1 cellular context compared by ENCODE assay signal in the genomic region with DNA sequence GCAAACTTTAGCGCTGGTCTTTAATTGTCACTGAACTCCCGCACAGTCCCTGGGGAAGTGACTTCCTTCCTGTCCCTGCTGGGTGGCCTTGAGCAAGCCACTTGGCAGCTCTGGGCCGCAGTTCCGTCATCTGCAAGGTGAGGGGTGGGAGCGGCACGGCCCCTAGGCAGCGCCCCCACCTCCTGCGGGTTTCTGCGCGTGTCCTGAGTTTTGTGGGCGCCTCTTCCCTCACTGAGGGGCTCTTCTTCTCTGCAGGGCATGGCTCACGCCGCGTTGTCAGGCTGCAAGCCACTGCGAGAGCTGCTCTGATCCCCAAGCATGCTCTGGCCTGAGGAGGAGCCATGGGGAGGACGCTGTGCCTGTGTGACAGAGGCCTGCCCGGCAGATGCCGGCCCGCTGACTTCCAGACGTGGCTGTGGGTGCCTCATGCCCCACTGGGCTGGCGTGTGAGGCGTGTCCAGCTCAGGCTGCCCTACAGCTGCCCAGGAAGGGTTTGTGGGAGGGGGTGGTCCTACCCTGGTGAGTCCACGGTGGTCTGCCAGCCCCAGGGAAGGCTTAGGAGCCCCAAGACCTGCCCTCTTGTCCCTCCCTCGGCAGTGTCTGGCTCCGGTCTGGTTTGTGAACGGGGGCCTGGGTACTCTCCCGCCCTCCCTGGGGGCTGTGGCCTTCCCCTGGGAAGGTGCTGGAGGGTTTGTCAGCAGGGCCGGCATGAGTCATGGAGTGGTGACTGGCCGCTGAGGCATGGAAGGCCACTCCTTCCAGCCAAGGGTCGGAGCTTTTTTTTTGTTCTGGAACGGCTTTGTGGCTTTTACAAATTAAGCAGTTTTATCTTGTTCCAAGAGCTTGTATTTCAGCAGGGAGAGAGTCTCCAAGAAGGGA.
TF ChIP-seq lines count a peak whose summit lies in the region.

No MANE protein-coding gene starts in this region.

TF ChIP-seq in K562, 482 proteins besides CTCF, POLR2A, EP300 and RAD21 (continued from another document and continues in another):
- TF ChIP-seq, protein P1, sequence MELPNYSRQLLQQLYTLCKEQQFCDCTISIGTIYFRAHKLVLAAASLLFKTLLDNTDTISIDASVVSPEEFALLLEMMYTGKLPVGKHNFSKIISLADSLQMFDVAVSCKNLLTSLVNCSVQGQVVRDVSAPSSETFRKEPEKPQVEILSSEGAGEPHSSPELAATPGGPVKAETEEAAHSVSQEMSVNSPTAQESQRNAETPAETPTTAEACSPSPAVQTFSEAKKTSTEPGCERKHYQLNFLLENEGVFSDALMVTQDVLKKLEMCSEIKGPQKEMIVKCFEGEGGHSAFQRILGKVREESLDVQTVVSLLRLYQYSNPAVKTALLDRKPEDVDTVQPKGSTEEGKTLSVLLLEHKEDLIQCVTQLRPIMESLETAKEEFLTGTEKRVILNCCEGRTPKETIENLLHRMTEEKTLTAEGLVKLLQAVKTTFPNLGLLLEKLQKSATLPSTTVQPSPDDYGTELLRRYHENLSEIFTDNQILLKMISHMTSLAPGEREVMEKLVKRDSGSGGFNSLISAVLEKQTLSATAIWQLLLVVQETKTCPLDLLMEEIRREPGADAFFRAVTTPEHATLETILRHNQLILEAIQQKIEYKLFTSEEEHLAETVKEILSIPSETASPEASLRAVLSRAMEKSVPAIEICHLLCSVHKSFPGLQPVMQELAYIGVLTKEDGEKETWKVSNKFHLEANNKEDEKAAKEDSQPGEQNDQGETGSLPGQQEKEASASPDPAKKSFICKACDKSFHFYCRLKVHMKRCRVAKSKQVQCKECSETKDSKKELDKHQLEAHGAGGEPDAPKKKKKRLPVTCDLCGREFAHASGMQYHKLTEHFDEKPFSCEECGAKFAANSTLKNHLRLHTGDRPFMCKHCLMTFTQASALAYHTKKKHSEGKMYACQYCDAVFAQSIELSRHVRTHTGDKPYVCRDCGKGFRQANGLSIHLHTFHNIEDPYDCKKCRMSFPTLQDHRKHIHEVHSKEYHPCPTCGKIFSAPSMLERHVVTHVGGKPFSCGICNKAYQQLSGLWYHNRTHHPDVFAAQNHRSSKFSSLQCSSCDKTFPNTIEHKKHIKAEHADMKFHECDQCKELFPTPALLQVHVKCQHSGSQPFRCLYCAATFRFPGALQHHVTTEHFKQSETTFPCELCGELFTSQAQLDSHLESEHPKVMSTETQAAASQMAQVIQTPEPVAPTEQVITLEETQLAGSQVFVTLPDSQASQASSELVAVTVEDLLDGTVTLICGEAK (IDR thresholded peaks at IDR 0.05) = no peak; the same call in none of the 2 replicates
- TF ChIP-seq, protein P1 (CRISPR knock-in tag; IDR thresholded peaks at IDR 0.05) = no peak
- TF ChIP-seq ZNF121 (CRISPR knock-in tag; conservative IDR thresholded peaks at IDR 0.05) = no peak
- no peak for TF ChIP-seq BACH1 (tag; IDR thresholded peaks at IDR 0.05)
- TF ChIP-seq, protein P2, sequence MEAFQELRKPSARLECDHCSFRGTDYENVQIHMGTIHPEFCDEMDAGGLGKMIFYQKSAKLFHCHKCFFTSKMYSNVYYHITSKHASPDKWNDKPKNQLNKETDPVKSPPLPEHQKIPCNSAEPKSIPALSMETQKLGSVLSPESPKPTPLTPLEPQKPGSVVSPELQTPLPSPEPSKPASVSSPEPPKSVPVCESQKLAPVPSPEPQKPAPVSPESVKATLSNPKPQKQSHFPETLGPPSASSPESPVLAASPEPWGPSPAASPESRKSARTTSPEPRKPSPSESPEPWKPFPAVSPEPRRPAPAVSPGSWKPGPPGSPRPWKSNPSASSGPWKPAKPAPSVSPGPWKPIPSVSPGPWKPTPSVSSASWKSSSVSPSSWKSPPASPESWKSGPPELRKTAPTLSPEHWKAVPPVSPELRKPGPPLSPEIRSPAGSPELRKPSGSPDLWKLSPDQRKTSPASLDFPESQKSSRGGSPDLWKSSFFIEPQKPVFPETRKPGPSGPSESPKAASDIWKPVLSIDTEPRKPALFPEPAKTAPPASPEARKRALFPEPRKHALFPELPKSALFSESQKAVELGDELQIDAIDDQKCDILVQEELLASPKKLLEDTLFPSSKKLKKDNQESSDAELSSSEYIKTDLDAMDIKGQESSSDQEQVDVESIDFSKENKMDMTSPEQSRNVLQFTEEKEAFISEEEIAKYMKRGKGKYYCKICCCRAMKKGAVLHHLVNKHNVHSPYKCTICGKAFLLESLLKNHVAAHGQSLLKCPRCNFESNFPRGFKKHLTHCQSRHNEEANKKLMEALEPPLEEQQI (IDR thresholded peaks at IDR 0.05) = no peak
- TF ChIP-seq NR2C2 (CRISPR knock-in tag; IDR thresholded peaks at IDR 0.05) = peak; percentile 77; the same call in 1 of the 2 replicates
- peak; percentile 41; the same call in 1 of the 2 replicates for TF ChIP-seq NR2C2 (tag; IDR thresholded peaks at IDR 0.05)
- TF ChIP-seq CBX8 (IDR thresholded peaks at IDR 0.05; ENCODE audit: borderline replicate concordance, extremely low read depth, low read depth, low read length, poor library complexity, severe bottlenecking) = no peak
- TF ChIP-seq SRF (CRISPR knock-in tag; IDR thresholded peaks at IDR 0.05) = no peak
- TF ChIP-seq PHF8 (IDR thresholded peaks at IDR 0.05; ENCODE audit: borderline replicate concordance, low read length) = no peak; the same call in 1 of the 2 replicates
- TF ChIP-seq ZNF766 (CRISPR knock-in tag; conservative IDR thresholded peaks at IDR 0.05) = no peak
- TF ChIP-seq ZNF316 (IDR thresholded peaks at IDR 0.05) = no peak
- peak; percentile 40; the same call in 1 of the 2 replicates for TF ChIP-seq HDAC2 (IDR thresholded peaks at IDR 0.05)
- 0 out of 2 replicates have a peak, but pooled peaks have one; percentile 38 for TF ChIP-seq MYC (IDR thresholded peaks at IDR 0.05; ENCODE audit: low read depth, low read length)
- TF ChIP-seq MYC (CRISPR knock-in tag; IDR thresholded peaks at IDR 0.05; ENCODE audit: borderline replicate concordance, low read depth) = no peak
- TF ChIP-seq, protein P3, sequence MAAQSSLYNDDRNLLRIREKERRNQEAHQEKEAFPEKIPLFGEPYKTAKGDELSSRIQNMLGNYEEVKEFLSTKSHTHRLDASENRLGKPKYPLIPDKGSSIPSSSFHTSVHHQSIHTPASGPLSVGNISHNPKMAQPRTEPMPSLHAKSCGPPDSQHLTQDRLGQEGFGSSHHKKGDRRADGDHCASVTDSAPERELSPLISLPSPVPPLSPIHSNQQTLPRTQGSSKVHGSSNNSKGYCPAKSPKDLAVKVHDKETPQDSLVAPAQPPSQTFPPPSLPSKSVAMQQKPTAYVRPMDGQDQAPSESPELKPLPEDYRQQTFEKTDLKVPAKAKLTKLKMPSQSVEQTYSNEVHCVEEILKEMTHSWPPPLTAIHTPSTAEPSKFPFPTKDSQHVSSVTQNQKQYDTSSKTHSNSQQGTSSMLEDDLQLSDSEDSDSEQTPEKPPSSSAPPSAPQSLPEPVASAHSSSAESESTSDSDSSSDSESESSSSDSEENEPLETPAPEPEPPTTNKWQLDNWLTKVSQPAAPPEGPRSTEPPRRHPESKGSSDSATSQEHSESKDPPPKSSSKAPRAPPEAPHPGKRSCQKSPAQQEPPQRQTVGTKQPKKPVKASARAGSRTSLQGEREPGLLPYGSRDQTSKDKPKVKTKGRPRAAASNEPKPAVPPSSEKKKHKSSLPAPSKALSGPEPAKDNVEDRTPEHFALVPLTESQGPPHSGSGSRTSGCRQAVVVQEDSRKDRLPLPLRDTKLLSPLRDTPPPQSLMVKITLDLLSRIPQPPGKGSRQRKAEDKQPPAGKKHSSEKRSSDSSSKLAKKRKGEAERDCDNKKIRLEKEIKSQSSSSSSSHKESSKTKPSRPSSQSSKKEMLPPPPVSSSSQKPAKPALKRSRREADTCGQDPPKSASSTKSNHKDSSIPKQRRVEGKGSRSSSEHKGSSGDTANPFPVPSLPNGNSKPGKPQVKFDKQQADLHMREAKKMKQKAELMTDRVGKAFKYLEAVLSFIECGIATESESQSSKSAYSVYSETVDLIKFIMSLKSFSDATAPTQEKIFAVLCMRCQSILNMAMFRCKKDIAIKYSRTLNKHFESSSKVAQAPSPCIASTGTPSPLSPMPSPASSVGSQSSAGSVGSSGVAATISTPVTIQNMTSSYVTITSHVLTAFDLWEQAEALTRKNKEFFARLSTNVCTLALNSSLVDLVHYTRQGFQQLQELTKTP (IDR thresholded peaks at IDR 0.05; ENCODE audit: low read depth in 1 of 2, partially characterized antibody in 2 of 2) = peak in 1 of 2 experiments; percentile 23
- no peak for TF ChIP-seq ZNF644 (tag; IDR thresholded peaks at IDR 0.05; ENCODE audit: low read depth)
- TF ChIP-seq, protein P4, sequence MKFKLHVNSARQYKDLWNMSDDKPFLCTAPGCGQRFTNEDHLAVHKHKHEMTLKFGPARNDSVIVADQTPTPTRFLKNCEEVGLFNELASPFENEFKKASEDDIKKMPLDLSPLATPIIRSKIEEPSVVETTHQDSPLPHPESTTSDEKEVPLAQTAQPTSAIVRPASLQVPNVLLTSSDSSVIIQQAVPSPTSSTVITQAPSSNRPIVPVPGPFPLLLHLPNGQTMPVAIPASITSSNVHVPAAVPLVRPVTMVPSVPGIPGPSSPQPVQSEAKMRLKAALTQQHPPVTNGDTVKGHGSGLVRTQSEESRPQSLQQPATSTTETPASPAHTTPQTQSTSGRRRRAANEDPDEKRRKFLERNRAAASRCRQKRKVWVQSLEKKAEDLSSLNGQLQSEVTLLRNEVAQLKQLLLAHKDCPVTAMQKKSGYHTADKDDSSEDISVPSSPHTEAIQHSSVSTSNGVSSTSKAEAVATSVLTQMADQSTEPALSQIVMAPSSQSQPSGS (CRISPR knock-in tag; IDR thresholded peaks at IDR 0.05) = no peak
- TF ChIP-seq ZBTB7A (IDR thresholded peaks at IDR 0.05; ENCODE audit: borderline replicate concordance, control insufficient read depth, low read depth, low read length) = peak; percentile 97
- TF ChIP-seq POLR2B (IDR thresholded peaks at IDR 0.05; ENCODE audit: low read depth, partially characterized antibody) = peak; percentile 36
- TF ChIP-seq, protein P5, sequence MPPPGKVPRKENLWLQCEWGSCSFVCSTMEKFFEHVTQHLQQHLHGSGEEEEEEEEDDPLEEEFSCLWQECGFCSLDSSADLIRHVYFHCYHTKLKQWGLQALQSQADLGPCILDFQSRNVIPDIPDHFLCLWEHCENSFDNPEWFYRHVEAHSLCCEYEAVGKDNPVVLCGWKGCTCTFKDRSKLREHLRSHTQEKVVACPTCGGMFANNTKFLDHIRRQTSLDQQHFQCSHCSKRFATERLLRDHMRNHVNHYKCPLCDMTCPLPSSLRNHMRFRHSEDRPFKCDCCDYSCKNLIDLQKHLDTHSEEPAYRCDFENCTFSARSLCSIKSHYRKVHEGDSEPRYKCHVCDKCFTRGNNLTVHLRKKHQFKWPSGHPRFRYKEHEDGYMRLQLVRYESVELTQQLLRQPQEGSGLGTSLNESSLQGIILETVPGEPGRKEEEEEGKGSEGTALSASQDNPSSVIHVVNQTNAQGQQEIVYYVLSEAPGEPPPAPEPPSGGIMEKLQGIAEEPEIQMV (tag; conservative IDR thresholded peaks at IDR 0.05; ENCODE audit: low read depth) = no peak
- TF ChIP-seq, protein P6, sequence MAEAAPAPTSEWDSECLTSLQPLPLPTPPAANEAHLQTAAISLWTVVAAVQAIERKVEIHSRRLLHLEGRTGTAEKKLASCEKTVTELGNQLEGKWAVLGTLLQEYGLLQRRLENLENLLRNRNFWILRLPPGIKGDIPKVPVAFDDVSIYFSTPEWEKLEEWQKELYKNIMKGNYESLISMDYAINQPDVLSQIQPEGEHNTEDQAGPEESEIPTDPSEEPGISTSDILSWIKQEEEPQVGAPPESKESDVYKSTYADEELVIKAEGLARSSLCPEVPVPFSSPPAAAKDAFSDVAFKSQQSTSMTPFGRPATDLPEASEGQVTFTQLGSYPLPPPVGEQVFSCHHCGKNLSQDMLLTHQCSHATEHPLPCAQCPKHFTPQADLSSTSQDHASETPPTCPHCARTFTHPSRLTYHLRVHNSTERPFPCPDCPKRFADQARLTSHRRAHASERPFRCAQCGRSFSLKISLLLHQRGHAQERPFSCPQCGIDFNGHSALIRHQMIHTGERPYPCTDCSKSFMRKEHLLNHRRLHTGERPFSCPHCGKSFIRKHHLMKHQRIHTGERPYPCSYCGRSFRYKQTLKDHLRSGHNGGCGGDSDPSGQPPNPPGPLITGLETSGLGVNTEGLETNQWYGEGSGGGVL (CRISPR knock-in tag; IDR thresholded peaks at IDR 0.05) = no peak
- TF ChIP-seq ZNF77 (CRISPR knock-in tag; IDR thresholded peaks at IDR 0.05) = no peak
- TF ChIP-seq DIDO1 (tag; IDR thresholded peaks at IDR 0.05; ENCODE audit: low read depth) = no peak
- no peak for TF ChIP-seq ZKSCAN1 (IDR thresholded peaks at IDR 0.05; ENCODE audit: low read depth, low read length)
- TF ChIP-seq, protein P7, sequence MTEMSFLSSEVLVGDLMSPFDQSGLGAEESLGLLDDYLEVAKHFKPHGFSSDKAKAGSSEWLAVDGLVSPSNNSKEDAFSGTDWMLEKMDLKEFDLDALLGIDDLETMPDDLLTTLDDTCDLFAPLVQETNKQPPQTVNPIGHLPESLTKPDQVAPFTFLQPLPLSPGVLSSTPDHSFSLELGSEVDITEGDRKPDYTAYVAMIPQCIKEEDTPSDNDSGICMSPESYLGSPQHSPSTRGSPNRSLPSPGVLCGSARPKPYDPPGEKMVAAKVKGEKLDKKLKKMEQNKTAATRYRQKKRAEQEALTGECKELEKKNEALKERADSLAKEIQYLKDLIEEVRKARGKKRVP (CRISPR knock-in tag; IDR thresholded peaks at IDR 0.05) = no peak
- TF ChIP-seq PHB (CRISPR knock-in tag; IDR thresholded peaks at IDR 0.05) = no peak
- no peak for TF ChIP-seq ADNP (tag; IDR thresholded peaks at IDR 0.05)
- TF ChIP-seq, protein P8, sequence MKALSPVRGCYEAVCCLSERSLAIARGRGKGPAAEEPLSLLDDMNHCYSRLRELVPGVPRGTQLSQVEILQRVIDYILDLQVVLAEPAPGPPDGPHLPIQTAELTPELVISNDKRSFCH (CRISPR knock-in tag; IDR thresholded peaks at IDR 0.05) = no peak
- TF ChIP-seq, protein P8 (tag; IDR thresholded peaks at IDR 0.05) = no peak
- TF ChIP-seq HDAC8 (tag; IDR thresholded peaks at IDR 0.05) = no peak
- peak; percentile 8; the same call in 1 of the 2 replicates for TF ChIP-seq SOX6 (IDR thresholded peaks at IDR 0.05)
